ENCODE assay signal across 13 cellular contexts in the genomic region with DNA sequence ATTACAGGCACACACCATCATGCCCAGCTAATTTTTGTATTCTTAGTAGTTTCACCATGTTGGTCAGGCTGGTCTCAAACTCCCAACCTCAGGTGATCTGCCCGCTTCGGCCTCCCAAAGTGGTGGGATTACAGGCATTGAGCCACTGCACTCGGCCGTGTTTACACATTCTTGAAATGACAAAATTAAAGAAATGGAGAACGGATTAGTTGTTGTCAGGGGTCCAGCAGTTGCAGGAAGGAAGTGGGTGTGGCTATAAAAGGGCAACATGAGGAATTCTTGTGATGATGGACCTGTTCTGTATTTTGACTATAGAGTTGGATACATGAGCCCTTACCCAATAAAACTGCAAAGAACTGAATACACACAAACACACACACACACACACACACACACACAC. TPM values are rescaled to one million over a fixed set of nuclear protein-coding genes. Genes with fewer than 3 reads are reported as not detected.
DNase-seq lines count a peak whose midpoint lies in the region; ATAC-seq and TF ChIP-seq lines count a peak whose summit lies in the region.
"Had no signal": no experiment of that assay in that cellular context is flagged by ENCODE, and none has a peak within 500 bp of the region (broad histone marks: within the 10 kb centered on the region; RNA-seq: fewer than 3 reads in every experiment).

No MANE protein-coding gene starts in this region.

- H3K36me3 Mint-ChIP-seq in CD14-positive monocyte (peaks cover 31 to 50% of the 10 kb centered on the region in 2 donors), H9 (ENCODE audit: insufficient read depth in 1 of 3, low read depth in 3 of 3) (peaks cover 10 to 22% (median 18%) of the 10 kb centered on the region in 3 experiments; a peak in 6 of 7 replicates), chondrocyte (ENCODE audit: low read depth) (peaks cover 11% of the 10 kb centered on the region)
- H3K36me3 Mint-ChIP-seq in naive thymus-derived CD4-positive, alpha-beta T cell: peaks cover 0 to 32% (median 24%) of the 10 kb centered on the region in 5 donors

- H2BK120ac ChIP-seq in H9 (ENCODE audit: low read depth, low read length, poor library complexity, severe bottlenecking): no peak overlapping the region

- H3K27me3 ChIP-seq in H9 (ENCODE audit: insufficient read depth, low read length) (no peaks in the 10 kb centered on the region), breast epithelium (no peaks in the 10 kb centered on the region)
- H3K27me3 ChIP-seq in naive thymus-derived CD4-positive, alpha-beta T cell (ENCODE audit: control insufficient read depth in 2 of 2, insufficient read depth in 2 of 2, low read length in 2 of 2): no peaks in the 10 kb centered on the region

- peaks cover 0 to 15% (median 0%) of the 10 kb centered on the region in 3 experiments for H3K36me3 ChIP-seq in naive thymus-derived CD4-positive, alpha-beta T cell (ENCODE audit: control insufficient read depth in 2 of 3, insufficient read depth in 3 of 3, low read length in 3 of 3)
- H3K36me3 ChIP-seq in breast epithelium: no peaks in the 10 kb centered on the region

- ATAC-seq in naive thymus-derived CD4-positive, alpha-beta T cell: no peak
- ATAC-seq in GM21825 (IDR thresholded peaks at IDR 0.05; ENCODE audit: unreplicated experiment): no peak
- ATAC-seq: SK-N-SH treated with all-trans-retinoic acid at 6 μM for 48 hours had no signal

- H2BK15ac ChIP-seq in H9 (ENCODE audit: low read depth, low read length): no peak overlapping the region

- no peak overlapping the region for H2AFZ ChIP-seq in H9 (ENCODE audit: low read length)

- H3K27ac ChIP-seq in H9 (ENCODE audit: insufficient read length, low read depth, low read length) (no peak overlapping the region), breast epithelium (no peak overlapping the region)
- no peak overlapping the region for H3K27ac ChIP-seq in naive thymus-derived CD4-positive, alpha-beta T cell (ENCODE audit: low read depth, low read length)

- H3K27me3 Mint-ChIP-seq in CD14-positive monocyte (ENCODE audit: low read depth in 3 of 3): peaks cover 0 to 2% (median 0%) of the 10 kb centered on the region in 3 donors
- H3K27me3 Mint-ChIP-seq in H9 (ENCODE audit: low read depth): no peaks in the 10 kb centered on the region
- no peaks in the 10 kb centered on the region for H3K27me3 Mint-ChIP-seq in chondrocyte (ENCODE audit: low read depth)
- H3K27me3 Mint-ChIP-seq in naive thymus-derived CD4-positive, alpha-beta T cell: no peaks in the 10 kb centered on the region

- H3K4me1 Mint-ChIP-seq in CD14-positive monocyte (peaks cover 17% of the 10 kb centered on the region), H9 (peaks cover 2 to 3% of the 10 kb centered on the region in 2 experiments), chondrocyte (ENCODE audit: low read depth) (peaks cover 44% of the 10 kb centered on the region)
- peaks cover 22 to 63% (median 56%) of the 10 kb centered on the region in 7 donors for H3K4me1 Mint-ChIP-seq in naive thymus-derived CD4-positive, alpha-beta T cell

- no peaks in the 10 kb centered on the region for H4K20me1 ChIP-seq in H9 (ENCODE audit: control insufficient read depth, insufficient read depth, insufficient read length)

- POLR2A ChIA-PET in naive thymus-derived CD4-positive, alpha-beta T cell (lab: Charles Lee): interaction anchor here (0.7 to 0.9 kb wide), 2 partner anchors 14 to 121 kb away, joined by 3 read pairs; no protein-coding TSS in a partner anchor

- CTCF ChIA-PET in naive thymus-derived CD4-positive, alpha-beta T cell (lab: Charles Lee): no interaction called here

- H2BK5ac ChIP-seq in H9 (ENCODE audit: insufficient read length, low read length): no peak overlapping the region

- no peaks in the 10 kb centered on the region for H3K23me2 ChIP-seq in H9 (ENCODE audit: insufficient read length, low read depth, low read length, poor library complexity, severe bottlenecking)

- no peak for TF ChIP-seq CTCF in CD14-positive monocyte (IDR thresholded peaks at IDR 0.05)
- TF ChIP-seq CTCF in H9 (conservative IDR thresholded peaks at IDR 0.05): no peak
- TF ChIP-seq CTCF in chondrocyte (IDR thresholded peaks at IDR 0.05): no peak
- no peak for TF ChIP-seq CTCF in breast epithelium (IDR thresholded peaks at IDR 0.05)

- no peak overlapping the region for H3K9ac ChIP-seq in H9 (ENCODE audit: extremely low read depth, insufficient read length, low read length)

- WGBS in H9 (ENCODE audit: extremely low coverage, insufficient read length, low lambda C conversion rate): no CpG with 5 or more reads among the region's 5 CpGs

- H3K9me3 ChIP-seq in H9 (ENCODE audit: control insufficient read depth, low read depth, low read length): no peaks in the 10 kb centered on the region
- no peaks in the 10 kb centered on the region for H3K9me3 ChIP-seq in naive thymus-derived CD4-positive, alpha-beta T cell (ENCODE audit: control insufficient read depth in 2 of 3, low read length in 3 of 3)
- H3K9me3 ChIP-seq in breast epithelium: no peaks in the 10 kb centered on the region

- no peak overlapping the region for H3K4ac ChIP-seq in H9 (ENCODE audit: low read depth, low read length)

- no peak overlapping the region for H3K18ac ChIP-seq in H9 (ENCODE audit: insufficient read length, low read depth, low read length)

- peaks cover 18% of the 10 kb centered on the region for H3K79me1 ChIP-seq in H9 (ENCODE audit: insufficient read depth, low read depth, low read length, poor library complexity, severe bottlenecking)

- H3K9me3 Mint-ChIP-seq in CD14-positive monocyte (no peaks in the 10 kb centered on the region), H9 (no peaks in the 10 kb centered on the region), chondrocyte (ENCODE audit: low read depth) (no peaks in the 10 kb centered on the region)
- H3K9me3 Mint-ChIP-seq in naive thymus-derived CD4-positive, alpha-beta T cell: no peaks in the 10 kb centered on the region

- H3K27ac Mint-ChIP-seq in CD14-positive monocyte: peak overlapping the region in 6 of 7 donors; percentile 40 to 87 (median 56)
- H3K27ac Mint-ChIP-seq in H9: peak overlapping the region in 2 of 3 experiments; percentile 49 to 81; a peak in 3 of 7 replicates
- peak overlapping the region; percentile 75 for H3K27ac Mint-ChIP-seq in chondrocyte (ENCODE audit: unreplicated experiment)
- H3K27ac Mint-ChIP-seq in naive thymus-derived CD4-positive, alpha-beta T cell: peak overlapping the region; percentile 32 to 89 (median 69)

- peaks cover 4% of the 10 kb centered on the region; the same call in 1 of the 2 replicates for H3K79me2 ChIP-seq in H9 (ENCODE audit: insufficient read depth, low read length)

- no peak overlapping the region for H3K56ac ChIP-seq in H9 (ENCODE audit: insufficient read length, low read depth, low read length)

- H3T11ph ChIP-seq in H9 (ENCODE audit: low read length): no peak overlapping the region

- H3K4me3 Mint-ChIP-seq in CD14-positive monocyte (peak overlapping the region; percentile 18 to 47), H9 (no peak overlapping the region), chondrocyte (ENCODE audit: unreplicated experiment) (no peak overlapping the region)
- peak overlapping the region in 7 of 10 donors; percentile 4 to 77 (median 52) for H3K4me3 Mint-ChIP-seq in naive thymus-derived CD4-positive, alpha-beta T cell

- H3K4me2 ChIP-seq in H9 (ENCODE audit: insufficient read depth, insufficient read length, low read length): no peak overlapping the region

- DNase-seq in CD14-positive monocyte (ENCODE audit: low spot score) (no peak), H9 (no peak), chondrocyte (ENCODE audit: low spot score) (no peak), amygdala (lab: John Stamatoyannopoulos, UW) (no peak), breast epithelium (ENCODE audit: low spot score in 2 of 2) (no peak), COLO668 (lab: John Stamatoyannopoulos, UW; ENCODE audit: unreplicated experiment) (no peak)
- no peak for DNase-seq in naive thymus-derived CD4-positive, alpha-beta T cell
- DNase-seq: activated CD4-positive, alpha-beta T cell treated with anti-CD3 and anti-CD28 coated beads, Interleukin-2, amount 50 U/mL, for 48 hours; effector memory CD4-positive, alpha-beta T cell; NCI-H187; retina had no signal

- no peak overlapping the region for H4K8ac ChIP-seq in H9 (replicated peaks; ENCODE audit: insufficient read length, low read depth, low read length)

- H4K5ac ChIP-seq in H9 (ENCODE audit: insufficient read length, low read depth, low read length): no peak overlapping the region

- intact Hi-C loops in CD14-positive monocyte (cut with micrococcal nuclease): no loop called here
- intact Hi-C loops in naive thymus-derived CD4-positive, alpha-beta T cell (cut with micrococcal nuclease): loop anchor here in 1 of 2 donors (2.0 kb wide), 1 partner anchor 16 kb away; a partner anchor contains a TSS
- intact Hi-C loops in breast epithelium (cut with DNase I; ENCODE audit: low total_unique reads): no loop called here

- H2BK12ac ChIP-seq in H9 (ENCODE audit: insufficient read length, low read depth, low read length): no peak overlapping the region

- H4K91ac ChIP-seq in H9 (ENCODE audit: insufficient read length, low read depth, low read length): no peak overlapping the region

- no peak overlapping the region for H3K4me3 ChIP-seq in naive thymus-derived CD4-positive, alpha-beta T cell (ENCODE audit: low read length)
- H3K4me3 ChIP-seq in breast epithelium: no peak overlapping the region

- H3K4me1 ChIP-seq in H9 (ENCODE audit: insufficient read depth, low read length) (no peaks in the 10 kb centered on the region; the same call in 1 of the 2 replicates), breast epithelium (no peaks in the 10 kb centered on the region)
- H3K4me1 ChIP-seq in naive thymus-derived CD4-positive, alpha-beta T cell (ENCODE audit: control insufficient read depth in 2 of 2, insufficient read depth in 2 of 2, low read length in 2 of 2): peaks cover 0 to 13% of the 10 kb centered on the region in 2 donors

- no peak overlapping the region for H2BK20ac ChIP-seq in H9 (ENCODE audit: low read depth, low read length, poor library complexity, severe bottlenecking)

- no peak overlapping the region for H2AK5ac ChIP-seq in H9 (ENCODE audit: insufficient read length, low read length)

- H3K14ac ChIP-seq in H9 (ENCODE audit: insufficient read depth, low read length): no peak overlapping the region

- TF ChIP-seq POLR2A in breast epithelium (IDR thresholded peaks at IDR 0.05): no peak

- no peak overlapping the region for H3K23ac ChIP-seq in H9 (ENCODE audit: insufficient read length, low read depth, low read length)

RNA-seq across cellular contexts. Expression of a gene that starts 17.3 kb away (rescaled TPM):
- polyA plus RNA-seq in CD14-positive monocyte: 10 to 100 TPM; 36.9 to 48.1 TPM
- 48.0 and 53.3 TPM in 2 replicates for total RNA-seq in H9 (2021)
- 31.8 to 39.8 TPM (median 35.3 TPM) in 3 replicates for total RNA-seq in chondrocyte
- 10 to 100 TPM; 32.9 to 54.2 (median 49.5) TPM for total RNA-seq in naive thymus-derived CD4-positive, alpha-beta T cell
- 10 to 100 TPM; 54.3 to 56.5 TPM for polyA plus RNA-seq in naive thymus-derived CD4-positive, alpha-beta T cell
- 10 to 100 TPM; 34.4 to 50.2 (median 42.1) TPM for total RNA-seq in breast epithelium

RNA-seq across cellular contexts. Expression of a gene that starts 28.0 kb away (rescaled TPM):
- 10 to 100 TPM; 17.5 to 18.5 TPM for polyA plus RNA-seq in CD14-positive monocyte
- total RNA-seq in H9 (2021) (21.8 and 24.4 TPM in 2 replicates), chondrocyte (25.3 to 31.8 TPM (median 27.0 TPM) in 3 replicates), breast epithelium (10 to 100 TPM; 14.0 to 25.6 (median 17.9) TPM)
- total RNA-seq in naive thymus-derived CD4-positive, alpha-beta T cell: 10 to 100 TPM; 10.7 to 19.5 (median 15.1) TPM
- 10 to 100 TPM; 31.1 to 52.5 TPM for polyA plus RNA-seq in naive thymus-derived CD4-positive, alpha-beta T cell

RNA-seq across cellular contexts. Expression of a gene that starts 29.0 kb away (rescaled TPM):
- under 1 TPM; 0.76 to 0.84 TPM for polyA plus RNA-seq in CD14-positive monocyte
- 14.1 and 15.5 TPM in 2 replicates for total RNA-seq in H9 (2021)
- total RNA-seq in chondrocyte: 5.1 to 6.0 TPM (median 5.4 TPM) in 3 replicates
- total RNA-seq in naive thymus-derived CD4-positive, alpha-beta T cell: 10 to 100 TPM; 12.8 to 23.9 (median 16.6) TPM
- 1 to 10 TPM; 2.7 to 5.4 TPM for polyA plus RNA-seq in naive thymus-derived CD4-positive, alpha-beta T cell
- 10 to 100 TPM in 2 of 3 donors, 1 to 10 TPM in 1; 9.3 to 12.9 (median 11.5) TPM for total RNA-seq in breast epithelium

Comparison
In these comparisons a context has a peak if more than half of its experiments do, and no peak if none do; other contexts are left out.
1. H3K4me3 Mint-ChIP-seq: peak in CD14-positive monocyte (2 of 2) and naive thymus-derived CD4-positive, alpha-beta T cell (7 of 10); none in H9 (0 of 2) and chondrocyte (single experiment).
2. Peak in every context shown above with its lines, with median percentiles within 50 percentile points of each other: H3K27ac Mint-ChIP-seq.